ENCODE assay signal across 7 cellular contexts in genomic region chr17:42400844-42401365, GRCh38. TPM values are rescaled to one million over a fixed set of nuclear protein-coding genes. Genes with fewer than 3 reads are reported as not detected.
DNase-seq lines count a peak whose midpoint lies in the region; ATAC-seq and TF ChIP-seq lines count a peak whose summit lies in the region.
"Not testable (repeated sequence)": the region's sequence is repeated elsewhere in the genome, so short reads cannot be mapped to it uniquely, and the experiment has no call there.

No MANE protein-coding gene starts in this region.

- not testable (repeated sequence) for H2BK120ac ChIP-seq in mesenchymal stem cell (ENCODE audit: low read depth, low read length)

- 90 to 95% methylated on average over 5 to 8 of the region's 8 CpGs for WGBS in endodermal cell (ENCODE audit: insufficient coverage in 1 of 2, insufficient read length in 1 of 2), 2 experiments
- WGBS in mesenchymal stem cell = 84% methylated on average over 8 of the region's 8 CpGs
- 61 to 83% methylated on average over 8 of the region's 8 CpGs for WGBS in sigmoid colon, 2 donors

- not testable (repeated sequence) for H3K9me3 Mint-ChIP-seq in HFFc6; activated T-cell treated with anti-CD3 and anti-CD28 coated beads, Interleukin-2, amount 50 U/mL, for 24 hours; endodermal cell

- not testable (repeated sequence) for H3K23ac ChIP-seq in mesenchymal stem cell (ENCODE audit: low read length in 2 of 2)

- not testable (repeated sequence) for H3K9ac ChIP-seq in endodermal cell (ENCODE audit: extremely low read depth, low read length, poor library complexity, severe bottlenecking)
- peak overlapping the region; percentile 12 for H3K9ac ChIP-seq in mesenchymal stem cell (ENCODE audit: low read length)

- H2AFZ ChIP-seq in mesenchymal stem cell (ENCODE audit: low read depth, low read length) = not testable (repeated sequence)

- H3K36me3 Mint-ChIP-seq in HFFc6 (ENCODE audit: low read depth) = peaks cover 32% of the 10 kb centered on the region
- not testable (repeated sequence) for H3K36me3 Mint-ChIP-seq in activated T-cell treated with anti-CD3 and anti-CD28 coated beads, Interleukin-2, amount 50 U/mL, for 24 hours (ENCODE audit: low read depth); endodermal cell (ENCODE audit: low read depth)

- not testable (repeated sequence) for H3K27ac ChIP-seq in endodermal cell (ENCODE audit: low read depth, low read length); mesenchymal stem cell (ENCODE audit: low read length, poor library complexity, severe bottlenecking)
- H3K27ac ChIP-seq in sigmoid colon (peak overlapping the region in 3 of 4 donors; percentile 52 to 69 (median 61)), tibial artery (peak overlapping the region; percentile 22 to 100)

- not testable (repeated sequence) for TF ChIP-seq CTCF in HFFc6 (IDR thresholded peaks at IDR 0.05); endodermal cell (conservative IDR thresholded peaks at IDR 0.05); sigmoid colon (IDR thresholded peaks at IDR 0.05); tibial artery (IDR thresholded peaks at IDR 0.05)

- not testable (repeated sequence) for H2AK5ac ChIP-seq in mesenchymal stem cell (ENCODE audit: low read length, severe bottlenecking)

- not testable (repeated sequence) for H3K36me3 ChIP-seq in endodermal cell (ENCODE audit: control insufficient read depth, insufficient read depth, low read length)
- peaks cover 34 to 37% of the 10 kb centered on the region in 2 experiments for H3K36me3 ChIP-seq in mesenchymal stem cell (ENCODE audit: control insufficient read depth in 1 of 2, insufficient read depth in 2 of 2, low read depth in 1 of 2, low read length in 2 of 2)
- H3K36me3 ChIP-seq in sigmoid colon = peaks cover 4 to 26% (median 22%) of the 10 kb centered on the region in 4 donors
- peaks cover 17 to 35% (median 31%) of the 10 kb centered on the region in 3 donors for H3K36me3 ChIP-seq in tibial artery

- H3K4me3 ChIP-seq in endodermal cell (ENCODE audit: low read length); mesenchymal stem cell (ENCODE audit: insufficient read depth in 1 of 2, low read depth in 1 of 2, low read length in 2 of 2); sigmoid colon; tibial artery: not testable (repeated sequence)

- peaks cover 16% of the 10 kb centered on the region for H3K27me3 ChIP-seq in endodermal cell (ENCODE audit: control insufficient read depth, insufficient read depth, low read length, poor library complexity, severe bottlenecking)
- H3K27me3 ChIP-seq in mesenchymal stem cell (ENCODE audit: control insufficient read depth in 1 of 2, insufficient read depth in 1 of 2, low read length in 2 of 2); sigmoid colon; tibial artery: not testable (repeated sequence)

- H3K79me1 ChIP-seq in mesenchymal stem cell (replicated peaks; ENCODE audit: low read length, poor library complexity, severe bottlenecking) = peaks cover 21% of the 10 kb centered on the region

- not testable (repeated sequence) for H3K14ac ChIP-seq in mesenchymal stem cell (ENCODE audit: low read length in 2 of 2)

- not testable (repeated sequence) for TF ChIP-seq EP300 in sigmoid colon (IDR thresholded peaks at IDR 0.05)

- H4K91ac ChIP-seq in mesenchymal stem cell (ENCODE audit: low read length) = not testable (repeated sequence)

- not testable (repeated sequence) for H2BK5ac ChIP-seq in mesenchymal stem cell (ENCODE audit: low read depth, low read length, poor library complexity, severe bottlenecking)

- peaks cover 56% of the 10 kb centered on the region for H3K4me1 Mint-ChIP-seq in HFFc6 (ENCODE audit: low read depth)
- H3K4me1 Mint-ChIP-seq in activated T-cell treated with anti-CD3 and anti-CD28 coated beads, Interleukin-2, amount 50 U/mL, for 24 hours (ENCODE audit: low read depth) = peaks cover 26% of the 10 kb centered on the region
- peaks cover 20% of the 10 kb centered on the region for H3K4me1 Mint-ChIP-seq in endodermal cell

- not testable (repeated sequence) for TF ChIP-seq POLR2A in sigmoid colon (IDR thresholded peaks at IDR 0.05)

- not testable (repeated sequence) for DNase-seq in HFFc6; activated T-cell treated with anti-CD3 and anti-CD28 coated beads, Interleukin-2, amount 50 U/mL, for 24 hours; left ventricle myocardium superior; mesenchymal stem cell; sigmoid colon; tibial artery
- DNase-seq in endodermal cell = peak; percentile 36

- H3K18ac ChIP-seq in mesenchymal stem cell (ENCODE audit: low read depth in 1 of 2, low read length in 2 of 2) = not testable (repeated sequence)

- not testable (repeated sequence) for H2BK12ac ChIP-seq in mesenchymal stem cell (ENCODE audit: low read length in 2 of 2)

- not testable (repeated sequence) for H2BK15ac ChIP-seq in mesenchymal stem cell (ENCODE audit: low read depth, poor library complexity, severe bottlenecking)

- H3K27ac Mint-ChIP-seq in HFFc6 = peak overlapping the region; percentile 82
- peak overlapping the region; percentile 14 for H3K27ac Mint-ChIP-seq in activated T-cell treated with anti-CD3 and anti-CD28 coated beads, Interleukin-2, amount 50 U/mL, for 24 hours
- H3K27ac Mint-ChIP-seq in endodermal cell = not testable (repeated sequence)

- H3K4me2 ChIP-seq in mesenchymal stem cell (ENCODE audit: low read length, poor library complexity, severe bottlenecking) = not testable (repeated sequence)

- not testable (repeated sequence) for H4K8ac ChIP-seq in mesenchymal stem cell (ENCODE audit: low read length)

- ATAC-seq in left ventricle myocardium superior = peak; percentile 22

- H3K27me3 Mint-ChIP-seq in HFFc6 (ENCODE audit: insufficient read depth); activated T-cell treated with anti-CD3 and anti-CD28 coated beads, Interleukin-2, amount 50 U/mL, for 24 hours: not testable (repeated sequence)
- peaks cover 43% of the 10 kb centered on the region for H3K27me3 Mint-ChIP-seq in endodermal cell (ENCODE audit: insufficient read depth)

- H3K4ac ChIP-seq in mesenchymal stem cell (ENCODE audit: low read depth in 1 of 2, low read length in 2 of 2) = not testable (repeated sequence)

- H3K9me3 ChIP-seq in endodermal cell (ENCODE audit: control insufficient read depth, low read length); mesenchymal stem cell (ENCODE audit: control insufficient read depth, low read length); sigmoid colon; tibial artery: not testable (repeated sequence)

- H3K4me3 Mint-ChIP-seq in HFFc6; activated T-cell treated with anti-CD3 and anti-CD28 coated beads, Interleukin-2, amount 50 U/mL, for 24 hours; endodermal cell: not testable (repeated sequence)

- intact Hi-C loops in left ventricle myocardium superior (cut with micrococcal nuclease) = loop anchor here (10.0 kb wide), 1 partner anchor 76 kb away; no protein-coding TSS in a partner anchor
- intact Hi-C loops in sigmoid colon (cut with DNase I); tibial artery (cut with DNase I; ENCODE audit: low total_unique reads): not testable (repeated sequence)

- H3K4me1 ChIP-seq in endodermal cell (ENCODE audit: control insufficient read depth, insufficient read depth, low read length); mesenchymal stem cell (ENCODE audit: control insufficient read depth, insufficient read depth, low read depth, low read length): not testable (repeated sequence)
- H3K4me1 ChIP-seq in sigmoid colon (peaks cover 0 to 59% (median 49%) of the 10 kb centered on the region in 4 donors), tibial artery (peaks cover 0 to 57% (median 33%) of the 10 kb centered on the region in 4 donors)

RNA-seq across cellular contexts. Expression of gene STAT3, which starts 12.7 kb away (rescaled TPM):
- total RNA-seq in HFFc6 (2021; fragmentation: NEBNext Ultra II Directional; extraction: Animal tissue kit (Norgen Biotek cat#: 25700)) = 10 to 100 TPM; 65.3 to 74.5 (median 68.8) TPM
- 10 to 100 TPM; 27.5 to 32.4 TPM for total RNA-seq in endodermal cell
- polyA plus RNA-seq in endodermal cell (2013, experiment 1 of 2) = 37.5 TPM
- polyA plus RNA-seq in endodermal cell (2013, experiment 2 of 2) = 40.2 TPM
- total RNA-seq in left ventricle myocardium superior = 146 TPM
- polyA plus RNA-seq in mesenchymal stem cell (2013, experiment 1 of 2) = 67.6 TPM
- 66.8 TPM for polyA plus RNA-seq in mesenchymal stem cell (2013, experiment 2 of 2)
- 100 to 1,000 TPM in 3 of 4 donors, 10 to 100 TPM in 1; 87.4 to 230 (median 129) TPM for total RNA-seq in sigmoid colon
- polyA plus RNA-seq in sigmoid colon = 100 to 1,000 TPM in 1 of 3 donors, 10 to 100 TPM in 2; 43.8 to 135 (median 55.7) TPM

RNA-seq across cellular contexts. Expression of gene CAVIN1, which starts 22.2 kb away (rescaled TPM):
- total RNA-seq in HFFc6 (2021; fragmentation: NEBNext Ultra II Directional; extraction: Animal tissue kit (Norgen Biotek cat#: 25700)) = 1,000 to 10,000 TPM; 1,059 to 1,221 (median 1,100) TPM
- 1 to 10 TPM in 1 of 2 donors, under 1 TPM in 1; 0.51 to 3.1 TPM for total RNA-seq in endodermal cell
- polyA plus RNA-seq in endodermal cell (2013, experiment 1 of 2) = 8.4 TPM
- polyA plus RNA-seq in endodermal cell (2013, experiment 2 of 2) = 8.2 TPM
- 216 TPM for total RNA-seq in left ventricle myocardium superior
- 168 TPM for polyA plus RNA-seq in mesenchymal stem cell (2013, experiment 1 of 2)
- polyA plus RNA-seq in mesenchymal stem cell (2013, experiment 2 of 2) = 165 TPM
- 100 to 1,000 TPM; 231 to 519 (median 409) TPM for total RNA-seq in sigmoid colon
- 10 to 100 TPM; 11.8 to 88.9 (median 50.1) TPM for polyA plus RNA-seq in sigmoid colon

RNA-seq across cellular contexts. Expression of gene ATP6V0A1, which starts 57.8 kb away (rescaled TPM):
- 10 to 100 TPM; 29.6 to 56.7 (median 37.1) TPM for total RNA-seq in HFFc6 (2021; fragmentation: NEBNext Ultra II Directional; extraction: Animal tissue kit (Norgen Biotek cat#: 25700))
- 10 to 100 TPM; 45.2 to 53.1 TPM for total RNA-seq in endodermal cell
- 47.2 TPM for polyA plus RNA-seq in endodermal cell (2013, experiment 1 of 2)
- polyA plus RNA-seq in endodermal cell (2013, experiment 2 of 2) = 34.8 TPM
- total RNA-seq in left ventricle myocardium superior = 33.2 TPM
- polyA plus RNA-seq in mesenchymal stem cell (2013, experiment 1 of 2) = 39.0 TPM
- polyA plus RNA-seq in mesenchymal stem cell (2013, experiment 2 of 2) = 40.2 TPM
- 10 to 100 TPM; 36.0 to 96.1 (median 51.2) TPM for total RNA-seq in sigmoid colon
- polyA plus RNA-seq in sigmoid colon = 10 to 100 TPM; 11.6 to 53.1 (median 16.2) TPM

Comparison
In these comparisons a context has a peak if more than half of its experiments do, and no peak if none do; other contexts are left out.
1. RNA of gene CAVIN1, which starts 22.2 kb away (total RNA-seq): 1,059 to 1,221 TPM in HFFc6, 231 to 519 TPM in sigmoid colon and 216 TPM in left ventricle myocardium superior (single experiment); 0.51 to 3.1 TPM in endodermal cell; every median in the first group is over 10 times any median in the second.